ENCODE assay signal across 8 cellular contexts in the genomic region with DNA sequence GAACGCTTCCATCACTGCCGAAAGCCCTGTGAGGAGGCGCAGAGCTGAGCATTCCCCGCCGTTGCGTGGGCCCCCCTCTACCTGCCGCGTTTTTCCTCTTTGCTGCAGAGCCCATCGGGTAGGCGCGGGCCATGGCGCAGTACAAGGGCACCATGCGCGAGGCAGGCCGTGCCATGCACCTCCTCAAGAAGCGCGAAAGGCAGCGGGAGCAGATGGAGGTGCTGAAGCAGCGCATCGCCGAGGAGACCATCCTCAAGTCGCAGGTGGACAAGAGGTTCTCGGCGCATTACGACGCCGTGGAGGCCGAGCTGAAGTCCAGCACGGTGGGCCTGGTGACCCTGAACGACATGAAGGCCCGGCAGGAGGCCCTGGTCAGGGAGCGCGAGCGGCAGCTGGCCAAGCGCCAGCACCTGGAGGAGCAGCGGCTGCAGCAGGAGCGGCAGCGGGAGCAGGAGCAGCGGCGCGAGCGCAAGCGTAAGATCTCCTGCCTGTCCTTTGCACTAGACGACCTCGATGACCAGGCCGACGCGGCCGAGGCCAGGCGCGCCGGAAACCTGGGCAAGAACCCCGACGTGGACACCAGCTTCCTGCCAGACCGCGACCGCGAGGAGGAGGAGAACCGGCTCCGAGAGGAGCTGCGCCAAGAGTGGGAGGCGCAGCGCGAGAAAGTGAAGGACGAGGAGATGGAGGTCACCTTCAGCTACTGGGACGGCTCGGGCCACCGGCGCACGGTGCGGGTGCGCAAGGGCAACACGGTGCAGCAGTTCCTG. TPM values are rescaled to one million over a fixed set of nuclear protein-coding genes. Genes with fewer than 3 reads are reported as not detected.
DNase-seq lines count a peak whose midpoint lies in the region; TF ChIP-seq lines count a peak whose summit lies in the region.

No MANE protein-coding gene starts in this region.

- no peaks in the 10 kb centered on the region for H3K27me3 Mint-ChIP-seq in activated naive CD8-positive, alpha-beta T cell treated with anti-CD3 and anti-CD28 coated beads for 36 hours

- H3K4me3 ChIP-seq in iPS-11a (ENCODE audit: low read depth, low read length), result peak overlapping the region; percentile 37
- H3K4me3 ChIP-seq in smooth muscle cell, result peak overlapping the region; percentile 48

- H3K27ac Mint-ChIP-seq in activated naive CD8-positive, alpha-beta T cell treated with anti-CD3 and anti-CD28 coated beads for 36 hours, result peak overlapping the region; percentile 82

- H3K4me3 Mint-ChIP-seq in activated naive CD8-positive, alpha-beta T cell treated with anti-CD3 and anti-CD28 coated beads for 36 hours, result peak overlapping the region; percentile 72

- no peaks in the 10 kb centered on the region for H3K36me3 ChIP-seq in smooth muscle cell (ENCODE audit: low read depth)

- H3K9me3 Mint-ChIP-seq in activated naive CD8-positive, alpha-beta T cell treated with anti-CD3 and anti-CD28 coated beads for 36 hours, result no peaks in the 10 kb centered on the region

- H4K20me1 ChIP-seq in smooth muscle cell (ENCODE audit: low read depth), result no peaks in the 10 kb centered on the region

- H3K4me1 Mint-ChIP-seq in activated naive CD8-positive, alpha-beta T cell treated with anti-CD3 and anti-CD28 coated beads for 36 hours, result peaks cover 7% of the 10 kb centered on the region

- TF ChIP-seq CTCF in smooth muscle cell (IDR thresholded peaks at IDR 0.05; ENCODE audit: borderline replicate concordance, insufficient read depth, poor library complexity, severe bottlenecking) (no peak), GM13977 (IDR thresholded peaks at IDR 0.05; ENCODE audit: extremely low read depth, insufficient read depth, missing control alignments) (no peak)

- no peaks in the 10 kb centered on the region for H3K4me1 ChIP-seq in smooth muscle cell (ENCODE audit: low read depth)

- H3K79me2 ChIP-seq in smooth muscle cell (ENCODE audit: low read depth), result no peaks in the 10 kb centered on the region

- H3K36me3 Mint-ChIP-seq in activated naive CD8-positive, alpha-beta T cell treated with anti-CD3 and anti-CD28 coated beads for 36 hours, result peaks cover 21% of the 10 kb centered on the region

- H2AFZ ChIP-seq in smooth muscle cell (ENCODE audit: low read depth), result peak overlapping the region; percentile 89

- no peaks in the 10 kb centered on the region for H3K27me3 ChIP-seq in smooth muscle cell (ENCODE audit: low read depth)

- WGBS in smooth muscle cell (ENCODE audit: low lambda C conversion rate), result 95% methylated on average over 72 of the region's 73 CpGs

- H3K9ac ChIP-seq in smooth muscle cell (ENCODE audit: low read depth), result no peak overlapping the region

- no peaks in the 10 kb centered on the region for H3F3A ChIP-seq in smooth muscle cell (ENCODE audit: low read depth)

- in situ Hi-C loops in GM13977 (cut with MboI; ENCODE audit: low pct_unique_long_range_greater_than_20kb, low sequenced_read_pairs, unreplicated experiment), result no loop called here

- DNase-seq in NCI-H748 (lab: John Stamatoyannopoulos, UW; ENCODE audit: unreplicated experiment) (peak; percentile 60), NCI-H748 treated with DMSO at 0.1 percent for 48 hours (lab: John Stamatoyannopoulos, UW) (no peak), smooth muscle cell (lab: John Stamatoyannopoulos, UW; ENCODE audit: unreplicated experiment) (no peak), kidney glomerular epithelial cell (lab: John Stamatoyannopoulos, UW) (no peak), GM13977 (ENCODE audit: low spot score) (no peak)
- no peak for DNase-seq in activated naive CD8-positive, alpha-beta T cell treated with anti-CD3 and anti-CD28 coated beads for 36 hours
- DNase-seq in stimulated activated CD4-positive, alpha-beta T cell treated with anti-CD3 and anti-CD28 coated beads, Interleukin-4, amount 100 ng/mL, for 24 hours, result no peak

- no peaks in the 10 kb centered on the region for H3K9me3 ChIP-seq in smooth muscle cell (replicated peaks; ENCODE audit: low read depth)

- H3K27ac ChIP-seq in smooth muscle cell (ENCODE audit: low read depth), result no peak overlapping the region

- H3K4me2 ChIP-seq in smooth muscle cell, result peak overlapping the region; percentile 77

RNA-seq across cellular contexts. Expression of a gene that starts 0.7 kb away (rescaled TPM):
- total RNA-seq in activated naive CD8-positive, alpha-beta T cell treated with anti-CD3 and anti-CD28 coated beads for 36 hours, result 1 to 10 TPM; 8.7 TPM
- total RNA-seq in smooth muscle cell, result 2.2 and 6.3 TPM in 2 replicates
- 3.1 and 4.3 TPM in 2 replicates for polyA plus RNA-seq in smooth muscle cell
